Comparison of ENCODE assay signal across 18 cellular contexts in the genomic region with DNA sequence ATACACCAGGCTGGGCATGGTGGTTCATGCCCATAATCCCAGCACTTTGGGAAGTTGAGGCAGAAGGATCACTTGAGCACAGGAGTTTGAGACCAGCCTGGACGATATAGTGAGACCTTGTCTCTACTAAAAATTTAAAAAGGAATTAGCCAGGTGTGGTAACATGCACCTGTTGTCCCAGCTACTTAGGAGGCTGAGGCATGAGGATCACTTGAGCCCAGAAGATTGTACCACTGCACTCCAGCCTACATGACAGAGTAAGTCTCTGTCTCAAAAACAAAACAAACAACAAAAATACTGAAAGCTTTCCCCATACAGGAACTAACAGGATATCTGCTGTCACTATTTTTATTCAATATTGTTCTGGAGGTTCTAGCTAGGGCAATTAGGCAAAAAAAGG. TPM values are rescaled to one million over a fixed set of nuclear protein-coding genes. Genes with fewer than 3 reads are reported as not detected.
DNase-seq lines count a peak whose midpoint lies in the region; ATAC-seq and TF ChIP-seq lines count a peak whose summit lies in the region.
"Had no signal": no experiment of that assay in that cellular context is flagged by ENCODE, and none has a peak within 500 bp of the region (broad histone marks: within the 10 kb centered on the region; RNA-seq: fewer than 3 reads in every experiment).

No MANE protein-coding gene starts in this region.

- H3K27me3 Mint-ChIP-seq in HFFc6 (ENCODE audit: insufficient read depth), result peaks cover 76% of the 10 kb centered on the region
- H3K27me3 Mint-ChIP-seq in osteocyte (ENCODE audit: unreplicated experiment), result no peaks in the 10 kb centered on the region

- no peaks in the 10 kb centered on the region for H3K79me2 ChIP-seq in ACC112 (ENCODE audit: control insufficient read depth, insufficient read depth, low read length, unreplicated experiment)

- peak overlapping the region; percentile 18; the same call in 1 of the 2 replicates for H3K27ac ChIP-seq in ACC112 (ENCODE audit: low read depth, low read length)
- no peak overlapping the region for H3K27ac ChIP-seq in upper lobe of right lung
- H3K27ac ChIP-seq: BLaER1, KMS-11 had no signal

- H3K27ac Mint-ChIP-seq in HFFc6 (peak overlapping the region; percentile 74), osteocyte (ENCODE audit: unreplicated experiment) (peak overlapping the region; percentile 11)
- H3K27ac Mint-ChIP-seq: CD14-positive monocyte; CD4-positive, alpha-beta memory T cell; H9 had no signal

- intact Hi-C loops in upper lobe of right lung (cut with DNase I), result no loop called here

- no peaks in the 10 kb centered on the region for H3K27me3 ChIP-seq in ACC112 (ENCODE audit: insufficient read depth, low read length)
- H3K27me3 ChIP-seq in upper lobe of right lung, result no peaks in the 10 kb centered on the region
- H3K27me3 ChIP-seq: BLaER1 had no signal

- peak; percentile 10 for DNase-seq in ELR (ENCODE audit: low read depth)
- DNase-seq in HFFc6, result no peak
- DNase-seq in osteocyte (ENCODE audit: extremely low spot score, unreplicated experiment), result no peak
- no peak for DNase-seq in upper lobe of right lung
- DNase-seq: CD4-positive, alpha-beta memory T cell; DMS153; DMS79; GOT3; H9 had no signal

- peaks cover 72% of the 10 kb centered on the region for H3K36me3 Mint-ChIP-seq in HFFc6 (ENCODE audit: low read depth)
- H3K36me3 Mint-ChIP-seq in osteocyte (ENCODE audit: unreplicated experiment), result peaks cover 29% of the 10 kb centered on the region
- H3K36me3 Mint-ChIP-seq: CD14-positive monocyte; CD4-positive, alpha-beta memory T cell had no signal

- H3K9me3 Mint-ChIP-seq in HFFc6 (peaks cover 53% of the 10 kb centered on the region), osteocyte (ENCODE audit: unreplicated experiment) (peaks cover 19% of the 10 kb centered on the region)

- H3K36me3 ChIP-seq in ACC112 (ENCODE audit: insufficient read depth, low read length), result peaks cover 42% of the 10 kb centered on the region
- H3K36me3 ChIP-seq in upper lobe of right lung, result no peaks in the 10 kb centered on the region
- H3K36me3 ChIP-seq: BLaER1 had no signal

- ATAC-seq in GM18498 (IDR thresholded peaks at IDR 0.05; ENCODE audit: unreplicated experiment) (no peak), GM19455 (IDR thresholded peaks at IDR 0.05; ENCODE audit: unreplicated experiment) (no peak), upper lobe of right lung (no peak)
- ATAC-seq: GM12878 had no signal

- H3K4me3 ChIP-seq in ACC112 (ENCODE audit: low read depth, low read length) (no peak overlapping the region), upper lobe of right lung (no peak overlapping the region)
- H3K4me3 ChIP-seq: BLaER1, GM12878 had no signal

- H3K4me1 Mint-ChIP-seq in HFFc6 (ENCODE audit: low read depth) (peaks cover 79% of the 10 kb centered on the region), osteocyte (ENCODE audit: unreplicated experiment) (peaks cover 18% of the 10 kb centered on the region)
- H3K4me1 Mint-ChIP-seq: CD14-positive monocyte; CD4-positive, alpha-beta memory T cell had no signal

- H3K4me1 ChIP-seq in ACC112 (ENCODE audit: control insufficient read depth, insufficient read depth, low read length, unreplicated experiment) (peaks cover 16% of the 10 kb centered on the region), upper lobe of right lung (no peaks in the 10 kb centered on the region)
- H3K4me1 ChIP-seq: BLaER1 had no signal

- TF ChIP-seq CTCF in HFFc6 (IDR thresholded peaks at IDR 0.05) (no peak), osteocyte (IDR thresholded peaks at IDR 0.05) (no peak), upper lobe of right lung (IDR thresholded peaks at IDR 0.05) (no peak)

- no peak overlapping the region for H2AFZ ChIP-seq in ACC112 (ENCODE audit: low read length, unreplicated experiment)

- H3K9me3 ChIP-seq in upper lobe of right lung, result no peaks in the 10 kb centered on the region

- H3K4me3 Mint-ChIP-seq in HFFc6 (peak overlapping the region; percentile 12; the same call in 1 of the 2 replicates), osteocyte (ENCODE audit: unreplicated experiment) (no peak overlapping the region)
- H3K4me3 Mint-ChIP-seq: CD14-positive monocyte; CD4-positive, alpha-beta memory T cell; H9 had no signal

RNA-seq across cellular contexts. Expression of a gene that starts 20.9 kb away (rescaled TPM):
- 1,000 to 10,000 TPM; 2,146 to 4,099 (median 3,549) TPM for total RNA-seq in HFFc6 (2021; fragmentation: NEBNext Ultra II Directional; extraction: Animal tissue kit (Norgen Biotek cat#: 25700))
- total RNA-seq in osteocyte, result 252 and 294 TPM in 2 replicates
- 2.8 TPM for total RNA-seq in upper lobe of right lung
- total RNA-seq: A172; CD4-positive, alpha-beta memory T cell; HT-29 had no signal

Comparison
In these comparisons a context has a peak if more than half of its experiments do, and no peak if none do; other contexts are left out.
1. RNA of a gene that starts 20.9 kb away (total RNA-seq): 2,146 to 4,099 TPM in HFFc6 and 252 to 294 TPM in osteocyte; 2.8 TPM in upper lobe of right lung (single experiment); every median in the first group is over 10 times any median in the second.